ENCODE assay signal across 8 cellular contexts in the genomic region with DNA sequence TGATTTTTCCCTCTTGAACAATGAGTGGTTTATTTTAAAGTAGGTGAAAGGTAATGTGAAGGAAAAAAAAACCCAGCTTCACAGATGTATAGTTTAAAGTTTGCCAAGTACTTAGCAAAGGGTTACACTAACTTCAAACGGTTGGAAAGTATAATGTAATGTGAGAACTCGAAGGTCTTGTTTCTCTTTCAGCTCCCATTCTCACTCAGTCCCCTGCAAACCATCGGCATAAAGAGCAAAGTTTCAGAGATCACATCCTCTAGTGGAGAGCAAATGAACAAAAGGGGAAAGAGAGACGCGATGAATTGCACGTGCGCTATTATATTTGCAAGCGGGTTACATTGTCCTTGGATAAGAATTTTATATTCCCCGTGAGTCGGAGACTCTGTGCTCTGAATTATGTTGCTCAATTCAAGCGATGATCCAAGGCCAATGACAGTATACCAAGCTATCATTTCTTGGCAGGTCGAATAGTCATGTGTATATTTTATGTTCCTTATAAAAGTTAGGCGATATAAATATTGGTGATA.
DNase-seq lines count a peak whose midpoint lies in the region; ATAC-seq and TF ChIP-seq lines count a peak whose summit lies in the region.

No MANE protein-coding gene starts in this region.

- peak; percentile 26 for DNase-seq in activated CD4-positive, alpha-beta T cell treated with anti-CD3 and anti-CD28 coated beads for 48 hours
- DNase-seq in activated CD4-positive, alpha-beta T cell treated with anti-CD3 and anti-CD28 coated beads, Interleukin-2, amount 50 U/mL, for 4 hours: no peak
- DNase-seq in glomerular visceral epithelial cell (ENCODE audit: extremely low spot score) (peak; percentile 41), hippocampal formation (lab: John Stamatoyannopoulos, UW) (no peak), SIG-M5 treated with dmso at 0.1 percent for 504 hours (lab: John Stamatoyannopoulos, UW; ENCODE audit: unreplicated experiment) (no peak)

- peak overlapping the region; percentile 59 for H3K4me3 ChIP-seq in OCI-LY3 (ENCODE audit: low read length)

- no peaks in the 10 kb centered on the region for H3K36me3 ChIP-seq in OCI-LY3 (replicated peaks; ENCODE audit: low read depth, low read length)

- H3K4me1 Mint-ChIP-seq in stimulated activated memory B cell treated with anti-CD40 and anti-IgM and Interleukin-4, amounts not matched to agents 10 μg/mL and 1 μg/mL and 100 μg/mL, for 72 hours: no peaks in the 10 kb centered on the region

- H3K79me2 ChIP-seq in OCI-LY3 (ENCODE audit: low read length): no peaks in the 10 kb centered on the region

- peak overlapping the region; percentile 59 for H3K4me2 ChIP-seq in OCI-LY3 (ENCODE audit: low read length)

- peaks cover 18% of the 10 kb centered on the region for H3K4me1 ChIP-seq in OCI-LY3 (ENCODE audit: low read length)

- TF ChIP-seq CTCF in OCI-LY3 (IDR thresholded peaks at IDR 0.05; ENCODE audit: low read depth, low read length): peak; percentile 26; the same call in 1 of the 2 replicates

- H3K27me3 ChIP-seq in OCI-LY3 (ENCODE audit: low read depth, low read length): no peaks in the 10 kb centered on the region

- H3K27ac Mint-ChIP-seq in stimulated activated memory B cell treated with anti-CD40 and anti-IgM and Interleukin-4, amounts not matched to agents 10 μg/mL and 1 μg/mL and 100 μg/mL, for 72 hours: no peak overlapping the region

- ATAC-seq in HG02763 (IDR thresholded peaks at IDR 0.05; ENCODE audit: unreplicated experiment): peak; percentile 85
- peak; percentile 69 for ATAC-seq in stimulated activated memory B cell treated with anti-CD40 and anti-IgM and Interleukin-4, amounts not matched to agents 10 μg/mL and 1 μg/mL and 100 μg/mL, for 72 hours

- H3K36me3 Mint-ChIP-seq in stimulated activated memory B cell treated with anti-CD40 and anti-IgM and Interleukin-4, amounts not matched to agents 10 μg/mL and 1 μg/mL and 100 μg/mL, for 72 hours: no peaks in the 10 kb centered on the region

- H3K27ac ChIP-seq in OCI-LY3 (ENCODE audit: low read length): peak overlapping the region; percentile 49

- H3K27me3 Mint-ChIP-seq in stimulated activated memory B cell treated with anti-CD40 and anti-IgM and Interleukin-4, amounts not matched to agents 10 μg/mL and 1 μg/mL and 100 μg/mL, for 72 hours: peaks cover 26% of the 10 kb centered on the region

- peak overlapping the region; percentile 1 for H3K9ac ChIP-seq in OCI-LY3 (ENCODE audit: low read length)

- no peaks in the 10 kb centered on the region for H4K20me1 ChIP-seq in OCI-LY3 (ENCODE audit: insufficient read depth, low read length)

- H3K9me3 ChIP-seq in OCI-LY3 (ENCODE audit: insufficient read depth, low read length): no peaks in the 10 kb centered on the region

- H3K9me3 Mint-ChIP-seq in stimulated activated memory B cell treated with anti-CD40 and anti-IgM and Interleukin-4, amounts not matched to agents 10 μg/mL and 1 μg/mL and 100 μg/mL, for 72 hours: no peaks in the 10 kb centered on the region

- H3K4me3 Mint-ChIP-seq in stimulated activated memory B cell treated with anti-CD40 and anti-IgM and Interleukin-4, amounts not matched to agents 10 μg/mL and 1 μg/mL and 100 μg/mL, for 72 hours: no peak overlapping the region

- peak overlapping the region; percentile 28; the same call in 1 of the 2 replicates for H2AFZ ChIP-seq in OCI-LY3 (ENCODE audit: low read depth, low read length)

Comparison
In these comparisons a context has a peak if more than half of its experiments do, and no peak if none do; other contexts are left out.
1. DNase-seq: peak in activated CD4-positive, alpha-beta T cell treated with anti-CD3 and anti-CD28 coated beads for 48 hours (single experiment) and glomerular visceral epithelial cell (single experiment); none in activated CD4-positive, alpha-beta T cell treated with anti-CD3 and anti-CD28 coated beads, Interleukin-2, amount 50 U/mL, for 4 hours (0 of 2), hippocampal formation (0 of 2) and SIG-M5 treated with dmso at 0.1 percent for 504 hours (single experiment).